Comparison of ENCODE assay signal across 1 cellular context in the genomic region with DNA sequence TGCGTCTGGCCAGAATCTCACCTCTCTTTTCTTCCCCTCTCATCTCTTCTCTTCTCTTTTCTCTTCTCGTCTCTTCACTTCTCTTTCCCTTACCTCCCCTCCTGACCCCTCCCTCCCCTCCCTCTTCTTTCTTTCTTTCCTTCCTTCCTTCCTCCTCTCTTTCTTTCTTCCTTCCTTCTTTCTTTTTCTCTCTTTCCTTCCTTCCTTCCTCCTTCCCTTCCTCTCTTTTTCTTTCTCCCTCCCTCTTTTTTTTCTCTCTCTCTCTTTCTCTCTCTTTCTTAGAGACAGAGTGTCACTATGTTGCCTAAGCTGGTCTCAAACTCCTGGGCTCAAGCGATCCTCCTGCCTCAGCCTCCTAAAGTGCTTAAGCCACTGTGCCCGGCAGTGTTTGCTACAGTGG.
TF ChIP-seq lines count a peak whose summit lies in the region.

No MANE protein-coding gene starts in this region.

TF ChIP-seq in A549, 52 proteins besides CTCF, POLR2A, EP300 and RAD21 (continued from another document):
- TF ChIP-seq, protein P1, sequence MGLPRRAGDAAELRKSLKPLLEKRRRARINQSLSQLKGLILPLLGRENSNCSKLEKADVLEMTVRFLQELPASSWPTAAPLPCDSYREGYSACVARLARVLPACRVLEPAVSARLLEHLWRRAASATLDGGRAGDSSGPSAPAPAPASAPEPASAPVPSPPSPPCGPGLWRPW (IDR thresholded peaks at IDR 0.05) = no peak
- TF ChIP-seq, protein P2, sequence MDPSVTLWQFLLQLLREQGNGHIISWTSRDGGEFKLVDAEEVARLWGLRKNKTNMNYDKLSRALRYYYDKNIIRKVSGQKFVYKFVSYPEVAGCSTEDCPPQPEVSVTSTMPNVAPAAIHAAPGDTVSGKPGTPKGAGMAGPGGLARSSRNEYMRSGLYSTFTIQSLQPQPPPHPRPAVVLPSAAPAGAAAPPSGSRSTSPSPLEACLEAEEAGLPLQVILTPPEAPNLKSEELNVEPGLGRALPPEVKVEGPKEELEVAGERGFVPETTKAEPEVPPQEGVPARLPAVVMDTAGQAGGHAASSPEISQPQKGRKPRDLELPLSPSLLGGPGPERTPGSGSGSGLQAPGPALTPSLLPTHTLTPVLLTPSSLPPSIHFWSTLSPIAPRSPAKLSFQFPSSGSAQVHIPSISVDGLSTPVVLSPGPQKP (IDR thresholded peaks at IDR 0.05; ENCODE audit: low read depth, low read length) = no peak
- TF ChIP-seq NFE2L2 (conservative IDR thresholded peaks at IDR 0.05; ENCODE audit: low read length) (no peak), FOXS1 (CRISPR knock-in tag; IDR thresholded peaks at IDR 0.05) (no peak), TFCP2L1 (CRISPR knock-in tag; IDR thresholded peaks at IDR 0.05) (no peak), ZNF302 (CRISPR knock-in tag; IDR thresholded peaks at IDR 0.05) (no peak), NPAS2 (CRISPR knock-in tag; IDR thresholded peaks at IDR 0.05; ENCODE audit: borderline replicate concordance) (no peak), CEBPB (IDR thresholded peaks at IDR 0.05) (no peak), RARB (CRISPR knock-in tag; IDR thresholded peaks at IDR 0.05) (no peak), ZFP36 (IDR thresholded peaks at IDR 0.05; ENCODE audit: borderline replicate concordance, partially characterized antibody) (no peak), HDAC2 (IDR thresholded peaks at IDR 0.05) (no peak), SREBF2 (IDR thresholded peaks at IDR 0.05) (no peak)
- TF ChIP-seq, protein P3, sequence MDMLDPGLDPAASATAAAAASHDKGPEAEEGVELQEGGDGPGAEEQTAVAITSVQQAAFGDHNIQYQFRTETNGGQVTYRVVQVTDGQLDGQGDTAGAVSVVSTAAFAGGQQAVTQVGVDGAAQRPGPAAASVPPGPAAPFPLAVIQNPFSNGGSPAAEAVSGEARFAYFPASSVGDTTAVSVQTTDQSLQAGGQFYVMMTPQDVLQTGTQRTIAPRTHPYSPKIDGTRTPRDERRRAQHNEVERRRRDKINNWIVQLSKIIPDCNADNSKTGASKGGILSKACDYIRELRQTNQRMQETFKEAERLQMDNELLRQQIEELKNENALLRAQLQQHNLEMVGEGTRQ (IDR thresholded peaks at IDR 0.05) = no peak
